8 cellular contexts compared by ENCODE assay signal in the genomic region with DNA sequence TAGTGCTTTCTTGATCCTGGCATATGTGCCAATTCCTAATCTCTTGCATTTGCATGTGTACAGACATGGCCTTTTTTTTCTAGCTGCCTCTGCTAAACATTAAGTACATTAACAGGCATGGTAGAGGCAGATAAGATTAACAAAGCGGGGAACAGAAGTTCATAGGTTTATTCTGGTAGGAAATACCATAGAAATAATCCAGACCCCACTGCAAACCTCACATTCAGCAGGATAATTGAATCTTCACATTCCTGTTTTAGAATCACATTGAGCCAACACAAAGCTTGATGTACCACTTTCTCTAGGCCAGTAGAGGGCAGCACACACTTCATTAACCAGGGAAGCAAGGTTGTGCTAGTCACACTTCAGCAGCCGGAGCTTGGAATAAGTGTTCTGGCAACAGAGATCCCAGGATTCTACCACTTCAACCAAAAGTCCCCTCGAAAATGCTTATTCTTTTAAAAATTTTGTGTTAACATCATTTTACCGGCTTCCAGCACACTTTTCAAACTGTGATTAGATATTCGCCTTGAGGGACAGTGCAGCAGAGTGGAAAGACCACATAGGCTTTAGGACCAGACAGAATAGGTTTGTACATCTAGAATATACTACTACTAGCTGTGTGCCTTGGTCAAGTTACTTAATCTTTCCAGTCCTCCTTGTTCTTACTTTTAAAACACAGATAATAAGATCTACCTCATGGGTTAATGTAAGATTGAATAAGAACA.
DNase-seq lines count a peak whose midpoint lies in the region; ATAC-seq lines count a peak whose summit lies in the region.

No MANE protein-coding gene starts in this region.

- intact Hi-C loops in Right ventricle myocardium superior (cut with DNase I) = loop anchor here (2.0 kb wide), 1 partner anchor 146 kb away; no protein-coding TSS in a partner anchor

- CTCF ChIA-PET in activated CD4-positive, alpha-beta memory T cell treated with anti-CD3 and anti-CD28 coated beads, Interleukin-2, amount 10 ng/mL, durations not matched to agents 7 days and 5 days (lab: Charles Lee) = interaction anchor here (0.7 to 2.6 kb wide), 6 partner anchors 9 to 182 kb away, joined by 3 to 6 read pairs (median 5); no protein-coding TSS in a partner anchor

- POLR2A ChIA-PET in activated CD4-positive, alpha-beta memory T cell treated with anti-CD3 and anti-CD28 coated beads, Interleukin-2, amount 10 ng/mL, durations not matched to agents 7 days and 5 days (lab: Charles Lee) = no interaction called here

- no peaks in the 10 kb centered on the region for H3K27me3 Mint-ChIP-seq in activated CD4-positive, alpha-beta memory T cell treated with anti-CD3 and anti-CD28 coated beads, Interleukin-2, amount 10 ng/mL, durations not matched to agents 7 days and 5 days

- no peaks in the 10 kb centered on the region for H3K4me1 Mint-ChIP-seq in activated CD4-positive, alpha-beta memory T cell treated with anti-CD3 and anti-CD28 coated beads, Interleukin-2, amount 10 ng/mL, durations not matched to agents 7 days and 5 days

- no peaks in the 10 kb centered on the region for H3K36me3 Mint-ChIP-seq in activated CD4-positive, alpha-beta memory T cell treated with anti-CD3 and anti-CD28 coated beads, Interleukin-2, amount 10 ng/mL, durations not matched to agents 7 days and 5 days (ENCODE audit: low read depth)

- H3K9me3 Mint-ChIP-seq in activated CD4-positive, alpha-beta memory T cell treated with anti-CD3 and anti-CD28 coated beads, Interleukin-2, amount 10 ng/mL, durations not matched to agents 7 days and 5 days = no peaks in the 10 kb centered on the region

- ATAC-seq in HG03342 (IDR thresholded peaks at IDR 0.05; ENCODE audit: unreplicated experiment) (peak; percentile 84), Right ventricle myocardium superior (ENCODE audit: poor library complexity) (peak; percentile 96), HG03571 (IDR thresholded peaks at IDR 0.05; ENCODE audit: unreplicated experiment) (no peak)

- H3K4me3 Mint-ChIP-seq in activated CD4-positive, alpha-beta memory T cell treated with anti-CD3 and anti-CD28 coated beads, Interleukin-2, amount 10 ng/mL, durations not matched to agents 7 days and 5 days = no peak overlapping the region

- peak; percentile 75 for DNase-seq in D341Med (ENCODE audit: low spot score)
- peak; percentile 3 for DNase-seq in GM19238 (ENCODE audit: insufficient read length, low spot score)
- DNase-seq in NCI-H2196 (lab: John Stamatoyannopoulos, UW; ENCODE audit: unreplicated experiment) = peak; percentile 80
- DNase-seq in activated CD4-positive, alpha-beta memory T cell treated with anti-CD3 and anti-CD28 coated beads, Interleukin-2, amount 10 ng/mL, durations not matched to agents 7 days and 5 days = peak; percentile 23
- peak; percentile 28 for DNase-seq in Right ventricle myocardium superior
- peak; percentile 87 for DNase-seq in pons (ENCODE audit: low spot score)

- H3K27ac Mint-ChIP-seq in activated CD4-positive, alpha-beta memory T cell treated with anti-CD3 and anti-CD28 coated beads, Interleukin-2, amount 10 ng/mL, durations not matched to agents 7 days and 5 days = no peak overlapping the region

Comparison
In these comparisons a context has a peak if more than half of its experiments do, and no peak if none do; other contexts are left out.
1. DNase-seq: peak in every context shown above with its lines; median percentile 87 in pons; 80 in NCI-H2196; 75 in D341Med; 28 in Right ventricle myocardium superior; 23 in activated CD4-positive, alpha-beta memory T cell treated with anti-CD3 and anti-CD28 coated beads, Interleukin-2, amount 10 ng/mL, durations not matched to agents 7 days and 5 days; 3 in GM19238.